8 cellular contexts compared by ENCODE assay signal in genomic region chr19:10565567-10566407, GRCh38. TPM values are rescaled to one million over a fixed set of nuclear protein-coding genes. Genes with fewer than 3 reads are reported as not detected.
DNase-seq lines count a peak whose midpoint lies in the region; ATAC-seq lines count a peak whose summit lies in the region.

Gene KRI1 (minus strand): TSS chr19:10566010. CDS start chr19:10565999, 11 bp downstream.

- DNase-seq in Ammon's horn (ENCODE audit: low spot score): peak; percentile 98
- DNase-seq in NCI-H510A (lab: John Stamatoyannopoulos, UW): peak; percentile 93
- DNase-seq in activated CD4-positive, alpha-beta T cell treated with anti-CD3 and anti-CD28 coated beads for 1 hour: peak; percentile 99
- DNase-seq in cerebellum (ENCODE audit: low spot score): peak; percentile 98
- peak; percentile 95 for DNase-seq in kidney glomerular epithelial cell (lab: John Stamatoyannopoulos, UW)
- peak; percentile 97 to 99 for DNase-seq in stimulated activated CD4-positive, alpha-beta T cell treated with anti-CD3 and anti-CD28 coated beads, Interleukin-15, amount 100 ng/mL, for 48 hours (ENCODE audit: low read depth in 2 of 2)

- peak; percentile 22 for ATAC-seq in GM19043 (IDR thresholded peaks at IDR 0.05; ENCODE audit: low read depth, unreplicated experiment)
- peak; percentile 54 for ATAC-seq in HG03432 (IDR thresholded peaks at IDR 0.05; ENCODE audit: unreplicated experiment)

RNA-seq across cellular contexts. Expression of gene KRI1, which starts in this region (rescaled TPM):
- 5.9 TPM for total RNA-seq in cerebellum

Comparison
In these comparisons a context has a peak if more than half of its experiments do, and no peak if none do; other contexts are left out.
1. Peak in every context shown above with its lines: DNase-seq and ATAC-seq.